14 cellular contexts compared by ENCODE assay signal in the genomic region with DNA sequence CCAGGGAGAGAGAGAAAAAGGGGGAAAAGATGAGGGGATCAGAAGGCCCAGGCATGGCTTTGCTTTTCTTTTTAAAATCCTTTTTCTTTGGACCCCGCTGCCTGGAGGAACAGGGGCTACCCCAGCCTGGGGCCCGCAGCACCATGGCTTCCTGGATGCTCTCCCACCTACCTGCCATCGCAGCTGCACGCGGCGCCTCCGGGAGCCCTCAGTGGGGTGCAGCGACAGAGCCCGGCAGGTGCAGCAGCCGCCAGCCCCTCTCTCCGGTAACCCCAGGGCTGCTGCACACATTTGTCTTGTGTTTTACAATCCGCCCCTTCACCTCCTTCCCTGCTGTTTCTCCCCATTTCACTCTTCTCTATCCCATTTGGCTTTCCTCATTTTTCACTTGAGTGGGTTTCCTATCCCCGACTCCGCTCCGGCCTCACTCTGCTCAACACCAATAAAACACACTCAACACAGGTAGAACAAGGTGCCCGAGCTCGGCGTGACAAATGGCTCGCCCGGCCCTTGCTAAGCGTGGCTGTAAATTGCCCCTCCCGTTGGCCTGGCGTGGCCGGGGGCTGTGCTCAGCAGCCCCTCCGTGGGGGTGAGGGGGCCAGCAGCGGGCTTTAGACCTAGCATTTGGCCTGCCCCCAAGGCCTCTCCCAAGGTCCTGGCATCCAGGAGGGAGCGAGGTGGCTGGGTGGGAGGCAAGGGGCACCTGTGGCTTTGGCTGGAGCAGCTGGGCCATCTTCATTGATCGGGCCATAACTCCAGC. TPM values are rescaled to one million over a fixed set of nuclear protein-coding genes. Genes with fewer than 3 reads are reported as not detected.
DNase-seq lines count a peak whose midpoint lies in the region; ATAC-seq and TF ChIP-seq lines count a peak whose summit lies in the region.
"Had no signal": no experiment of that assay in that cellular context is flagged by ENCODE, and none has a peak within 500 bp of the region (broad histone marks: within the 10 kb centered on the region; RNA-seq: fewer than 3 reads in every experiment).

No MANE protein-coding gene starts in this region.

- TF ChIP-seq CTCF in GM23338 (conservative IDR thresholded peaks at IDR 0.05; ENCODE audit: low read depth in 2 of 2) (no peak), sigmoid colon (IDR thresholded peaks at IDR 0.05) (no peak), foreskin fibroblast (IDR thresholded peaks at IDR 0.05; ENCODE audit: low read depth, low read length) (no peak), nephron progenitor cell (IDR thresholded peaks at IDR 0.05) (no peak), right atrium auricular region (IDR thresholded peaks at IDR 0.05) (no peak)

- H3K27me3 ChIP-seq in GM23338 (ENCODE audit: insufficient read depth) (no peaks in the 10 kb centered on the region), sigmoid colon (no peaks in the 10 kb centered on the region), right atrium auricular region (no peaks in the 10 kb centered on the region)
- H3K27me3 ChIP-seq: BLaER1 had no signal

- intact Hi-C loops in sigmoid colon (cut with DNase I), result no loop called here

- H3K27me3 Mint-ChIP-seq in GM23338 (ENCODE audit: insufficient read depth, low read depth, poor library complexity), result peaks cover 2% of the 10 kb centered on the region
- H3K27me3 Mint-ChIP-seq in nephron progenitor cell (ENCODE audit: low read depth, poor library complexity), result peaks cover 13% of the 10 kb centered on the region

- no peaks in the 10 kb centered on the region for H3K79me2 ChIP-seq in GM23338 (replicated peaks; ENCODE audit: insufficient read depth)

- H3K27ac ChIP-seq in GM23338 (ENCODE audit: low read depth) (0 out of 2 replicates have a peak overlapping the region, but pooled peaks have one; percentile 30), sigmoid colon (peak overlapping the region in 3 of 4 donors; percentile 65 to 81 (median 78)), right atrium auricular region (no peak overlapping the region)
- H3K27ac ChIP-seq: BLaER1 had no signal

- 74 to 83% methylated on average over 28 of the region's 28 CpGs for WGBS in sigmoid colon, 2 donors

- H3K4me1 Mint-ChIP-seq in GM23338 (peaks cover 11% of the 10 kb centered on the region; the same call in 2 of the 3 replicates), nephron progenitor cell (peaks cover 26% of the 10 kb centered on the region)

- H3K9me2 ChIP-seq in GM23338 (ENCODE audit: insufficient read depth), result no peaks in the 10 kb centered on the region

- no peaks in the 10 kb centered on the region; the same call in 1 of the 2 replicates for H3K36me3 ChIP-seq in GM23338 (ENCODE audit: insufficient read depth)
- H3K36me3 ChIP-seq in sigmoid colon, result no peaks in the 10 kb centered on the region
- H3K36me3 ChIP-seq in right atrium auricular region, result no peaks in the 10 kb centered on the region
- H3K36me3 ChIP-seq: BLaER1 had no signal

- TF ChIP-seq EP300 in sigmoid colon (IDR thresholded peaks at IDR 0.05), result no peak

- no peak for TF ChIP-seq POLR2A in sigmoid colon (IDR thresholded peaks at IDR 0.05)

- H3K9me3 Mint-ChIP-seq in GM23338, result no peaks in the 10 kb centered on the region; the same call in 2 of the 3 replicates
- H3K9me3 Mint-ChIP-seq in nephron progenitor cell, result no peaks in the 10 kb centered on the region
- H3K9me3 Mint-ChIP-seq: HFFc6 had no signal

- H2AFZ ChIP-seq in GM23338, result 0 out of 2 replicates have a peak overlapping the region, but pooled peaks have one; percentile 83

- H3K4me3 ChIP-seq in GM23338 (no peak overlapping the region), sigmoid colon (no peak overlapping the region), foreskin fibroblast (ENCODE audit: low read depth in 1 of 2, low read length in 2 of 2) (no peak overlapping the region), right atrium auricular region (no peak overlapping the region)
- H3K4me3 ChIP-seq: BLaER1 had no signal

- no peak for DNase-seq in GM23338 (ENCODE audit: low spot score)
- DNase-seq in NCI-H345 treated with DMSO at 0.1 percent for 48 hours (lab: John Stamatoyannopoulos, UW; ENCODE audit: unreplicated experiment), result peak; percentile 22
- peak; percentile 43 for DNase-seq in left kidney (ENCODE audit: low read depth, low spot score)
- no peak for DNase-seq in sigmoid colon
- DNase-seq in foreskin fibroblast, result no peak
- DNase-seq in nephron progenitor cell, result no peak
- DNase-seq in right atrium auricular region (ENCODE audit: low spot score), result no peak
- DNase-seq: 8988T, AML-193, DMS53, GF-D8, HCEC 1CT, HFFc6 had no signal

- H4K20me1 ChIP-seq in GM23338 (replicated peaks; ENCODE audit: insufficient read depth), result no peaks in the 10 kb centered on the region
- H4K20me1 ChIP-seq: BLaER1 had no signal

- H3K4me3 Mint-ChIP-seq in GM23338 (no peak overlapping the region), nephron progenitor cell (no peak overlapping the region)
- H3K4me3 Mint-ChIP-seq: HFFc6 had no signal

- peak; percentile 32; the same call in 2 of the 3 replicates for ATAC-seq in GM23338

- H3K36me3 Mint-ChIP-seq in GM23338 (ENCODE audit: low read depth) (no peaks in the 10 kb centered on the region), nephron progenitor cell (ENCODE audit: low read depth) (no peaks in the 10 kb centered on the region)

- no peaks in the 10 kb centered on the region; the same call in 1 of the 2 replicates for H3K4me1 ChIP-seq in GM23338 (ENCODE audit: insufficient read depth)
- peaks cover 0 to 39% (median 38%) of the 10 kb centered on the region in 4 donors for H3K4me1 ChIP-seq in sigmoid colon
- H3K4me1 ChIP-seq in right atrium auricular region, result peaks cover 0 to 16% of the 10 kb centered on the region in 2 donors

- H3K27ac Mint-ChIP-seq in GM23338 (no peak overlapping the region; the same call in 1 of the 2 replicates), nephron progenitor cell (no peak overlapping the region)
- H3K27ac Mint-ChIP-seq: HFFc6 had no signal

- H3F3A ChIP-seq in GM23338 (replicated peaks; ENCODE audit: low read depth), result no peaks in the 10 kb centered on the region

- no peak overlapping the region for H3K4me2 ChIP-seq in GM23338
- H3K4me2 ChIP-seq: BLaER1 had no signal

- H3K9me3 ChIP-seq in sigmoid colon (no peaks in the 10 kb centered on the region), right atrium auricular region (no peaks in the 10 kb centered on the region)
- H3K9me3 ChIP-seq: BLaER1 had no signal

TF ChIP-seq in GM23338, 12 proteins besides CTCF, POLR2A, EP300 and RAD21:
- TF ChIP-seq EZH2phosphoT487 (IDR thresholded peaks at IDR 0.05; ENCODE audit: unreplicated experiment), result no peak
- TF ChIP-seq, protein P1, sequence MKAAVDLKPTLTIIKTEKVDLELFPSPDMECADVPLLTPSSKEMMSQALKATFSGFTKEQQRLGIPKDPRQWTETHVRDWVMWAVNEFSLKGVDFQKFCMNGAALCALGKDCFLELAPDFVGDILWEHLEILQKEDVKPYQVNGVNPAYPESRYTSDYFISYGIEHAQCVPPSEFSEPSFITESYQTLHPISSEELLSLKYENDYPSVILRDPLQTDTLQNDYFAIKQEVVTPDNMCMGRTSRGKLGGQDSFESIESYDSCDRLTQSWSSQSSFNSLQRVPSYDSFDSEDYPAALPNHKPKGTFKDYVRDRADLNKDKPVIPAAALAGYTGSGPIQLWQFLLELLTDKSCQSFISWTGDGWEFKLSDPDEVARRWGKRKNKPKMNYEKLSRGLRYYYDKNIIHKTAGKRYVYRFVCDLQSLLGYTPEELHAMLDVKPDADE (IDR thresholded peaks at IDR 0.05), result no peak

RNA-seq across cellular contexts. Expression of a gene that starts 52.6 kb away (rescaled TPM):
- total RNA-seq in GM23338 (2014; rRNA removed; shearing (Covaris generic)), result 71.0 and 94.4 TPM in 2 replicates
- polyA plus RNA-seq in GM23338 (2016; fragmentation: Nextera tagmentation; extraction: Ambion mirVana) (16.8 and 19.6 TPM in 2 replicates), sigmoid colon (10 to 100 TPM in 1 of 3 donors, 1 to 10 TPM in 2; 1.8 to 11.4 (median 2.1) TPM)
- total RNA-seq in sigmoid colon (10 to 100 TPM; 40.7 to 76.4 (median 47.9) TPM), right atrium auricular region (10 to 100 TPM; 38.5 to 48.5 TPM)

Comparison
In these comparisons a context has a peak if more than half of its experiments do, and no peak if none do; other contexts are left out.
1. DNase-seq: peak in NCI-H345 treated with DMSO at 0.1 percent for 48 hours (single experiment) and left kidney (single experiment); none in GM23338 (single experiment), sigmoid colon (single experiment), foreskin fibroblast (0 of 2), nephron progenitor cell (single experiment) and right atrium auricular region (single experiment).
2. H3K27ac ChIP-seq: peak in GM23338 (single experiment) and sigmoid colon (3 of 4); none in right atrium auricular region (0 of 2).